Comparison of ENCODE assay signal across 8 cellular contexts in the genomic region with DNA sequence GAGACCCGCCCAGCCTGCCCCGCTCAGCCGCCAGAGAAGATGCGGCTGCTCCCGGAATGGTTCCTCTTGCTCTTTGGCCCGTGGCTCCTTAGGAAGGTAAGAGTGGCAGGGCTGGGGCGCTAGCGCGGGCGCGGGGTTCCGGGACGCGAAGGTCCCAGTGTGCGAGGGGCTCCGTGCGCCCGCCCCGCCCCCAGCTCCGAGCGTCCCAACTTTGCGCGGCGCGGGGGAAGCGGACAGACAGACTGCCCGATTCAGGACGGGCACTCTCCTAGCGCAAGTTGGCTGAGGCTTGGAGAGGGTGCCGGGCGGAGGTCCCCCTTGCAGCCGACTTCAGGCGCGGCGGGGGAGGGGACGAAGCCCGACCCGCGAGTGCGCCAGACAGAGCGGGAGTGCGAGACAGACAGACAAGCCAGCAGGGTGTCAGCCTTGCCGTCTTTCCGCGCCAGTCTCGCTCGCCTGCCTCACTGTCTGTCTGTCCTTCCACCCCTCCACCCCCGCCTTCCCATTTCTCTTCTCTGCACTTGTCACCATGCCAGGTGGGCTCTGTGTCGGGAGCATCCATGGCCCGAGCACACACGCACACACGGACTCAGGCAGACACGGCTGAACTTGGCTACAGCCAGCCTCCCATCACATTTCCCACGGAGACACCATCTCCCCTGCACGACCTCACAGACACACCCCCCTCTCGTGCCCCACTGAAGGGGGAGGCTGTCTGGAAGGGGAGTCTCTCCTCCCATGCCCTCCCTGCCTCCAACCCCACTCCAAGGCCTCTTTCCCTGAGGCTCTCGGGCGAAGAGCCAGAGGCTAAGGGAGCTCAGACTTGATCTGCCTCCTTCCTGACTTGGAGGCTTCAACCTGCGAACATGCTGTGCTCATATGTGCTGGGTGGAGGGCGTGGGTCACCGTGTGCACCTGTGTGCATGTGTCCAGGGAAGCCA. TPM values are rescaled to one million over a fixed set of nuclear protein-coding genes. Genes with fewer than 3 reads are reported as not detected.
A peak's percentile ranks its signal among the peaks of the same experiment; 100 is the strongest.
DNase-seq lines count a peak whose midpoint lies in the region; ATAC-seq and TF ChIP-seq lines count a peak whose summit lies in the region.

No MANE protein-coding gene starts in this region.

- ATAC-seq in right lobe of liver (no peak), HG02870 (IDR thresholded peaks at IDR 0.05; ENCODE audit: unreplicated experiment) (no peak)

- intact Hi-C loops in CD4-positive, alpha-beta memory T cell (cut with micrococcal nuclease), result loop anchor here (1.0 kb wide), 1 partner anchor 12 kb away; the partner anchor contains the start of gene SHMT2
- intact Hi-C loops in right lobe of liver (cut with DNase I), result no loop called here

- no peaks in the 10 kb centered on the region for H3K36me3 Mint-ChIP-seq in CD4-positive, alpha-beta memory T cell

- no peaks in the 10 kb centered on the region for H3K36me3 ChIP-seq in CD4-positive, alpha-beta memory T cell (ENCODE audit: insufficient read depth, low read length)
- peaks cover 3% of the 10 kb centered on the region for H3K36me3 ChIP-seq in HUES48 (ENCODE audit: control insufficient read depth, insufficient read depth, low read length)
- peaks cover 0 to 8% (median 0%) of the 10 kb centered on the region in 4 donors for H3K36me3 ChIP-seq in right lobe of liver

- H3K9me3 Mint-ChIP-seq in CD4-positive, alpha-beta memory T cell, result peaks cover 0 to 2% (median 0%) of the 10 kb centered on the region in 8 donors

- H3K9me3 ChIP-seq in CD4-positive, alpha-beta memory T cell (ENCODE audit: control insufficient read depth in 1 of 2, low read length in 2 of 2), result no peaks in the 10 kb centered on the region
- H3K9me3 ChIP-seq in HUES48 (ENCODE audit: control insufficient read depth, insufficient read depth, low read length) (no peaks in the 10 kb centered on the region), right lobe of liver (no peaks in the 10 kb centered on the region)

- H3K4me1 ChIP-seq in CD4-positive, alpha-beta memory T cell (ENCODE audit: insufficient read depth, low read length), result peaks cover 51% of the 10 kb centered on the region
- H3K4me1 ChIP-seq in HUES48 (ENCODE audit: control insufficient read depth, insufficient read depth, low read length) (peaks cover 42% of the 10 kb centered on the region), right lobe of liver (peaks cover 0 to 14% (median 0%) of the 10 kb centered on the region in 4 donors)

- WGBS in right lobe of liver (ENCODE audit: insufficient coverage, low coverage, low lambda C conversion rate, missing lambda C conversion rate), result 2% methylated on average over 9 of the region's 61 CpGs

- H3K4me1 Mint-ChIP-seq in CD4-positive, alpha-beta memory T cell, result peaks cover 41 to 73% (median 44%) of the 10 kb centered on the region in 4 donors

- peak overlapping the region; percentile 75 to 92 (median 84) for H3K4me3 Mint-ChIP-seq in CD4-positive, alpha-beta memory T cell

- peaks cover 57 to 66% of the 10 kb centered on the region in 2 donors for H3K27me3 Mint-ChIP-seq in CD4-positive, alpha-beta memory T cell

- no peak for TF ChIP-seq POLR2A in right lobe of liver (IDR thresholded peaks at IDR 0.05)

- no peak for TF ChIP-seq CTCF in right lobe of liver (IDR thresholded peaks at IDR 0.05)

- peak overlapping the region in 1 of 2 donors; percentile 19 for H3K4me3 ChIP-seq in CD4-positive, alpha-beta memory T cell (ENCODE audit: low read length in 2 of 2)
- peak overlapping the region; percentile 48; the same call in 1 of the 2 replicates for H3K4me3 ChIP-seq in HUES48 (ENCODE audit: low read depth, low read length)
- peak overlapping the region in 2 of 3 donors; percentile 20 to 31 for H3K4me3 ChIP-seq in right lobe of liver

- CTCF ChIA-PET in CD4-positive, alpha-beta memory T cell (lab: Charles Lee; ENCODE audit: partially characterized antibody), result interaction anchor here (1.2 to 10.8 kb wide), 4 partner anchors 10 to 35 kb away, joined by 3 to 415 read pairs (median 80); partner anchors contain the start of gene SHMT2

- peak overlapping the region in 3 of 7 donors; percentile 37 to 86 (median 86) for H3K27ac Mint-ChIP-seq in CD4-positive, alpha-beta memory T cell

- H3K27me3 ChIP-seq in CD4-positive, alpha-beta memory T cell (ENCODE audit: insufficient read depth, low read length), result peaks cover 71% of the 10 kb centered on the region
- H3K27me3 ChIP-seq in HUES48 (ENCODE audit: control insufficient read depth, insufficient read depth, low read length) (peaks cover 87% of the 10 kb centered on the region), right lobe of liver (peaks cover 0 to 7% of the 10 kb centered on the region in 2 donors)

- no peak overlapping the region for H3K9ac ChIP-seq in HUES48 (ENCODE audit: low read depth, low read length)

- no peak overlapping the region for H3K27ac ChIP-seq in CD4-positive, alpha-beta memory T cell (ENCODE audit: low read depth, low read length)
- no peak overlapping the region for H3K27ac ChIP-seq in HUES48 (ENCODE audit: low read depth, low read length)
- H3K27ac ChIP-seq in right lobe of liver, result no peak overlapping the region

- POLR2A ChIA-PET in CD4-positive, alpha-beta memory T cell (lab: Charles Lee; ENCODE audit: partially characterized antibody), result interaction anchor here (1.2 to 8.0 kb wide), 2 partner anchors 10 to 24 kb away, joined by 5 to 86 read pairs; no protein-coding TSS in a partner anchor

- DNase-seq in CD4-positive, alpha-beta memory T cell, result peak in 1 of 5 donors; percentile 61
- peak; percentile 66 for DNase-seq in activated gamma-delta T cell (lab: John Stamatoyannopoulos, UW)
- DNase-seq in right lobe of liver, result no peak
- DNase-seq in NCI-H1048 (lab: John Stamatoyannopoulos, UW), result no peak
- DNase-seq in KG1 (lab: John Stamatoyannopoulos, UW), result no peak
- DNase-seq in NCI-H2081 (lab: John Stamatoyannopoulos, UW), result no peak

RNA-seq across cellular contexts. Expression of gene NXPH4, which starts 0.6 kb away (rescaled TPM):
- not detected for total RNA-seq in CD4-positive, alpha-beta memory T cell
- not detected for polyA plus RNA-seq in CD4-positive, alpha-beta memory T cell
- total RNA-seq in right lobe of liver, result 1 to 10 TPM in 2 of 6 experiments, under 1 TPM in 1, not detected in 3; 0.87 to 1.5 (median 1.2) TPM

RNA-seq across cellular contexts. Expression of gene SHMT2, which starts 12.3 kb away (rescaled TPM):
- total RNA-seq in CD4-positive, alpha-beta memory T cell, result 10 to 100 TPM; 39.8 to 46.1 TPM
- polyA plus RNA-seq in CD4-positive, alpha-beta memory T cell, result 10 to 100 TPM; 42.1 to 44.3 TPM
- 100 to 1,000 TPM; 157 to 228 (median 194) TPM for total RNA-seq in right lobe of liver

RNA-seq across cellular contexts. Expression of gene STAC3, which starts 33.8 kb away (rescaled TPM):
- total RNA-seq in CD4-positive, alpha-beta memory T cell, result 1 to 10 TPM; 2.7 to 3.0 TPM
- polyA plus RNA-seq in CD4-positive, alpha-beta memory T cell, result under 1 TPM in 1 of 2 donors, not detected in 1; 0.61 TPM
- 1 to 10 TPM in 5 of 6 experiments, under 1 TPM in 1; 0.98 to 4.5 (median 1.8) TPM for total RNA-seq in right lobe of liver
